Comparison of ENCODE assay signal across 23 cellular contexts in the genomic region with DNA sequence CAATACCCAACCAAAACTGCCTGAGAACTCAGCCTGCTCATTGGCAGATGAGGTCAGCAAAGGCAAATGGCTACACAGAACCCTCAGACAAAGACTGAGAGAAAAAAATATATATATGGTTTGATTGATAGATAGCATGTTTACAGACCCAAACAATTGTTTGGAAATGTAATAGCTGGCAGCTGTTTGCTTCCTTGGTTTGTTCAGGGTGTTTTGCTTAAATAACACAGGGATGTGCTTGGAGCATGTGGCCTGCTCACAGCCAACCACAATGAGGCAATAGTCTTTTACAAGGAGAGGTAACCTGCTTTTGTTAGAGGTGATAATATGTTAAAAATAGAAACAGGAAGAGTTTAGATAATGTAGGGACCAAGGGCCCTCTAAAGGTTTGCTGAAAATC.
DNase-seq lines count a peak whose midpoint lies in the region; ATAC-seq and TF ChIP-seq lines count a peak whose summit lies in the region.
"Had no signal": no experiment of that assay in that cellular context is flagged by ENCODE, and none has a peak within 500 bp of the region (broad histone marks: within the 10 kb centered on the region; RNA-seq: fewer than 3 reads in every experiment).

No MANE protein-coding gene starts in this region.

- no peaks in the 10 kb centered on the region for H3K4me1 Mint-ChIP-seq in T-helper 17 cell

- ATAC-seq in T-helper 17 cell = no peak
- no peak for ATAC-seq in GM21528 (IDR thresholded peaks at IDR 0.05; ENCODE audit: low FRiP score, unreplicated experiment)
- ATAC-seq in HG03565 (IDR thresholded peaks at IDR 0.05; ENCODE audit: unreplicated experiment) = no peak
- ATAC-seq: heart right ventricle had no signal

- no peak overlapping the region for H2AFZ ChIP-seq in osteoblast (ENCODE audit: low read length)

- in situ Hi-C loops in GM13977 (cut with MboI; ENCODE audit: low pct_unique_long_range_greater_than_20kb, low sequenced_read_pairs, unreplicated experiment) = no loop called here

- H3K27me3 Mint-ChIP-seq in T-helper 17 cell = peaks cover 22% of the 10 kb centered on the region
- H3K27me3 Mint-ChIP-seq: activated T-cell treated with anti-CD3 and anti-CD28 coated beads, Interleukin-2, amount 50 U/mL, for 24 hours had no signal

- DNase-seq in NCI-H2107 treated with DMSO at 0.1 percent for 48 hours (lab: John Stamatoyannopoulos, UW; ENCODE audit: unreplicated experiment) (peak; percentile 56), NCI-H2107 (lab: John Stamatoyannopoulos, UW) (no peak), NCI-H146 treated with DMSO at 0.1 percent for 48 hours (lab: John Stamatoyannopoulos, UW; ENCODE audit: unreplicated experiment) (peak; percentile 11), T-helper 17 cell (no peak), osteoblast (ENCODE audit: insufficient read length, low spot score, missing footprints) (peak; percentile 11), GM13977 (ENCODE audit: low spot score) (no peak)
- DNase-seq: 8988T; activated CD4-positive, alpha-beta T cell treated with anti-CD3 and anti-CD28 coated beads, Interleukin-2, amount 50 U/mL, for 48 hours; activated T-cell treated with anti-CD3 and anti-CD28 coated beads, Interleukin-2, amount 50 U/mL, for 24 hours; DND-41; heart right ventricle; islet precursor cell; MG63; NCI-H2171; NK-92 treated with Interleukin-12 subunit alpha and Interleukin-12 subunit beta, amount 100 ng/mL, for 24 hours; small intestine; SW 1271 had no signal

- TF ChIP-seq CTCF in osteoblast (IDR thresholded peaks at IDR 0.05; ENCODE audit: extremely low read depth, low read depth, low read length) (no peak), GM13977 (IDR thresholded peaks at IDR 0.05; ENCODE audit: extremely low read depth, insufficient read depth, missing control alignments) (no peak)

- no peaks in the 10 kb centered on the region for H4K20me1 ChIP-seq in osteoblast (ENCODE audit: insufficient read depth, low read length)
- H4K20me1 ChIP-seq: BLaER1 treated with 17β-estradiol and CSF1 and Interleukin-3, amounts not matched to agents 10 nM and 100 nM had no signal

- H3K27me3 ChIP-seq in osteoblast (ENCODE audit: insufficient read depth, low read length) = no peaks in the 10 kb centered on the region
- H3K27me3 ChIP-seq: BLaER1 treated with 17β-estradiol and CSF1 and Interleukin-3, amounts not matched to agents 10 nM and 100 nM; heart right ventricle; MG63 had no signal

- H3K4me2 ChIP-seq in osteoblast (ENCODE audit: insufficient read depth, low read length) = no peak overlapping the region
- H3K4me2 ChIP-seq: BLaER1 treated with 17β-estradiol and CSF1 and Interleukin-3, amounts not matched to agents 10 nM and 100 nM had no signal

- no peak overlapping the region for H3K4me3 ChIP-seq in osteoblast (ENCODE audit: insufficient read depth, low read length)
- H3K4me3 ChIP-seq: BLaER1 treated with 17β-estradiol and CSF1 and Interleukin-3, amounts not matched to agents 10 nM and 100 nM; heart right ventricle; MG63; prostate gland had no signal

- H3K4me1 ChIP-seq in osteoblast (ENCODE audit: insufficient read depth, low read length) = peaks cover 16% of the 10 kb centered on the region
- H3K4me1 ChIP-seq: prostate gland had no signal

- H3K36me3 Mint-ChIP-seq in T-helper 17 cell (ENCODE audit: low read depth) = peaks cover 5% of the 10 kb centered on the region
- H3K36me3 Mint-ChIP-seq: activated naive CD8-positive, alpha-beta T cell; natural killer cell treated with Interleukin-12 subunit alpha and Interleukin-12 subunit beta and Interleukin-15 and Interleukin-18, amount 100 ng/mL, for 72 hours had no signal

- no peaks in the 10 kb centered on the region for H3K36me3 ChIP-seq in osteoblast (ENCODE audit: insufficient read depth, low read length)
- H3K36me3 ChIP-seq: BLaER1 treated with 17β-estradiol and CSF1 and Interleukin-3, amounts not matched to agents 10 nM and 100 nM; heart right ventricle; MG63; prostate gland had no signal

- no peak overlapping the region for H3K4me3 Mint-ChIP-seq in T-helper 17 cell
- H3K4me3 Mint-ChIP-seq: activated naive CD8-positive, alpha-beta T cell; activated T-cell treated with anti-CD3 and anti-CD28 coated beads, Interleukin-2, amount 50 U/mL, for 24 hours; natural killer cell treated with Interleukin-12 subunit alpha and Interleukin-12 subunit beta and Interleukin-15 and Interleukin-18, amount 100 ng/mL, for 72 hours had no signal

- peak overlapping the region; percentile 56 for H3K27ac ChIP-seq in osteoblast (ENCODE audit: low read depth, low read length)
- H3K27ac ChIP-seq: BLaER1 treated with 17β-estradiol and CSF1 and Interleukin-3, amounts not matched to agents 10 nM and 100 nM; heart right ventricle; prostate gland had no signal

- H3K9me3 ChIP-seq in T-helper 17 cell (ENCODE audit: control insufficient read depth, low read length, poor library complexity, severe bottlenecking) (no peaks in the 10 kb centered on the region), osteoblast (ENCODE audit: low read depth, low read length) (no peaks in the 10 kb centered on the region)
- H3K9me3 ChIP-seq: BLaER1 treated with 17β-estradiol and CSF1 and Interleukin-3, amounts not matched to agents 10 nM and 100 nM; heart right ventricle; MG63; prostate gland had no signal

- peak overlapping the region; percentile 19 for H3K27ac Mint-ChIP-seq in T-helper 17 cell
- H3K27ac Mint-ChIP-seq: natural killer cell treated with Interleukin-12 subunit alpha and Interleukin-12 subunit beta and Interleukin-15 and Interleukin-18, amount 100 ng/mL, for 72 hours had no signal

- H3K79me2 ChIP-seq in osteoblast (ENCODE audit: insufficient read depth, low read length) = no peaks in the 10 kb centered on the region

Comparison
In these comparisons a context has a peak if more than half of its experiments do, and no peak if none do; other contexts are left out.
1. DNase-seq: peak in NCI-H2107 treated with DMSO at 0.1 percent for 48 hours (single experiment), NCI-H146 treated with DMSO at 0.1 percent for 48 hours (single experiment) and osteoblast (single experiment); none in NCI-H2107 (single experiment), T-helper 17 cell (0 of 3) and GM13977 (single experiment).